8 cellular contexts compared by ENCODE assay signal in genomic region chr6:40912158-40912946, GRCh38.
DNase-seq lines count a peak whose midpoint lies in the region; ATAC-seq and FAIRE-seq lines count a peak whose summit lies in the region.

No MANE protein-coding gene starts in this region.

- peaks cover 24% of the 10 kb centered on the region for H3K27me3 Mint-ChIP-seq in activated T-helper 2 cell treated with anti-CD3 and anti-CD28 coated beads, Interferon-gamma antibody, Interleukin-2, Interleukin-4, amounts not matched to agents 10 μg/mL and 5 μg/mL and 100 μg/mL, durations not matched to agents 14 hours and 24 hours and 36 hours (ENCODE audit: low read depth)
- peaks cover 20% of the 10 kb centered on the region for H3K27me3 Mint-ChIP-seq in stimulated activated memory B cell treated with anti-CD40 and anti-IgM and Interleukin-4, amounts not matched to agents 10 μg/mL and 1 μg/mL and 100 μg/mL, for 72 hours

- H3K27ac Mint-ChIP-seq in activated T-helper 2 cell treated with anti-CD3 and anti-CD28 coated beads, Interferon-gamma antibody, Interleukin-2, Interleukin-4, amounts not matched to agents 10 μg/mL and 5 μg/mL and 100 μg/mL, durations not matched to agents 14 hours and 24 hours and 36 hours: no peak overlapping the region
- H3K27ac Mint-ChIP-seq in stimulated activated memory B cell treated with anti-CD40 and anti-IgM and Interleukin-4, amounts not matched to agents 10 μg/mL and 1 μg/mL and 100 μg/mL, for 72 hours: no peak overlapping the region

- peaks cover 12% of the 10 kb centered on the region for H3K4me1 Mint-ChIP-seq in activated T-helper 2 cell treated with anti-CD3 and anti-CD28 coated beads, Interferon-gamma antibody, Interleukin-2, Interleukin-4, amounts not matched to agents 10 μg/mL and 5 μg/mL and 100 μg/mL, durations not matched to agents 14 hours and 24 hours and 36 hours (ENCODE audit: low read depth)
- H3K4me1 Mint-ChIP-seq in stimulated activated memory B cell treated with anti-CD40 and anti-IgM and Interleukin-4, amounts not matched to agents 10 μg/mL and 1 μg/mL and 100 μg/mL, for 72 hours: no peaks in the 10 kb centered on the region

- ATAC-seq in HG03196 (IDR thresholded peaks at IDR 0.05; ENCODE audit: unreplicated experiment) (peak; percentile 93), HG03432 (IDR thresholded peaks at IDR 0.05; ENCODE audit: unreplicated experiment) (no peak)
- peak; percentile 78 for ATAC-seq in stimulated activated memory B cell treated with anti-CD40 and anti-IgM and Interleukin-4, amounts not matched to agents 10 μg/mL and 1 μg/mL and 100 μg/mL, for 72 hours

- intact Hi-C loops in activated T-helper 2 cell treated with anti-CD3 and anti-CD28 coated beads, Interferon-gamma antibody, Interleukin-2, Interleukin-4, amounts not matched to agents 10 μg/mL and 5 μg/mL and 100 μg/mL, durations not matched to agents 14 hours and 24 hours and 36 hours (cut with micrococcal nuclease): loop anchor here (5.0 kb wide), 1 partner anchor 360 kb away; no protein-coding TSS in a partner anchor

- peak; percentile 90 for FAIRE-seq in GM19239 (lab: Jason Lieb, UNC)

- no peaks in the 10 kb centered on the region for H3K9me3 Mint-ChIP-seq in activated T-helper 2 cell treated with anti-CD3 and anti-CD28 coated beads, Interferon-gamma antibody, Interleukin-2, Interleukin-4, amounts not matched to agents 10 μg/mL and 5 μg/mL and 100 μg/mL, durations not matched to agents 14 hours and 24 hours and 36 hours
- no peaks in the 10 kb centered on the region for H3K9me3 Mint-ChIP-seq in stimulated activated memory B cell treated with anti-CD40 and anti-IgM and Interleukin-4, amounts not matched to agents 10 μg/mL and 1 μg/mL and 100 μg/mL, for 72 hours

- DNase-seq in DMS 273 (lab: John Stamatoyannopoulos, UW; ENCODE audit: unreplicated experiment) (peak; percentile 94), GM19239 (ENCODE audit: insufficient read length, low spot score) (peak; percentile 58), NCI-H345 treated with DMSO at 0.1 percent for 48 hours (lab: John Stamatoyannopoulos, UW; ENCODE audit: unreplicated experiment) (peak; percentile 87), iPS-NIHi11 (ENCODE audit: low spot score) (peak; percentile 67)
- DNase-seq in activated T-helper 2 cell treated with anti-CD3 and anti-CD28 coated beads, Interferon-gamma antibody, Interleukin-2, Interleukin-4, amounts not matched to agents 10 μg/mL and 5 μg/mL and 100 μg/mL, durations not matched to agents 14 hours and 24 hours and 36 hours (ENCODE audit: low spot score): peak; percentile 35

- H3K36me3 Mint-ChIP-seq in activated T-helper 2 cell treated with anti-CD3 and anti-CD28 coated beads, Interferon-gamma antibody, Interleukin-2, Interleukin-4, amounts not matched to agents 10 μg/mL and 5 μg/mL and 100 μg/mL, durations not matched to agents 14 hours and 24 hours and 36 hours (ENCODE audit: low read depth): no peaks in the 10 kb centered on the region
- H3K36me3 Mint-ChIP-seq in stimulated activated memory B cell treated with anti-CD40 and anti-IgM and Interleukin-4, amounts not matched to agents 10 μg/mL and 1 μg/mL and 100 μg/mL, for 72 hours: no peaks in the 10 kb centered on the region

- no peak overlapping the region for H3K4me3 Mint-ChIP-seq in activated T-helper 2 cell treated with anti-CD3 and anti-CD28 coated beads, Interferon-gamma antibody, Interleukin-2, Interleukin-4, amounts not matched to agents 10 μg/mL and 5 μg/mL and 100 μg/mL, durations not matched to agents 14 hours and 24 hours and 36 hours (ENCODE audit: low read depth)
- no peak overlapping the region for H3K4me3 Mint-ChIP-seq in stimulated activated memory B cell treated with anti-CD40 and anti-IgM and Interleukin-4, amounts not matched to agents 10 μg/mL and 1 μg/mL and 100 μg/mL, for 72 hours

Comparison
In these comparisons a context has a peak if more than half of its experiments do, and no peak if none do; other contexts are left out.
1. DNase-seq: peak in every context shown above with its lines; median percentile 94 in DMS 273; 87 in NCI-H345 treated with DMSO at 0.1 percent for 48 hours; 67 in iPS-NIHi11; 58 in GM19239; 35 in activated T-helper 2 cell treated with anti-CD3 and anti-CD28 coated beads, Interferon-gamma antibody, Interleukin-2, Interleukin-4, amounts not matched to agents 10 μg/mL and 5 μg/mL and 100 μg/mL, durations not matched to agents 14 hours and 24 hours and 36 hours.